In the genomic region with DNA sequence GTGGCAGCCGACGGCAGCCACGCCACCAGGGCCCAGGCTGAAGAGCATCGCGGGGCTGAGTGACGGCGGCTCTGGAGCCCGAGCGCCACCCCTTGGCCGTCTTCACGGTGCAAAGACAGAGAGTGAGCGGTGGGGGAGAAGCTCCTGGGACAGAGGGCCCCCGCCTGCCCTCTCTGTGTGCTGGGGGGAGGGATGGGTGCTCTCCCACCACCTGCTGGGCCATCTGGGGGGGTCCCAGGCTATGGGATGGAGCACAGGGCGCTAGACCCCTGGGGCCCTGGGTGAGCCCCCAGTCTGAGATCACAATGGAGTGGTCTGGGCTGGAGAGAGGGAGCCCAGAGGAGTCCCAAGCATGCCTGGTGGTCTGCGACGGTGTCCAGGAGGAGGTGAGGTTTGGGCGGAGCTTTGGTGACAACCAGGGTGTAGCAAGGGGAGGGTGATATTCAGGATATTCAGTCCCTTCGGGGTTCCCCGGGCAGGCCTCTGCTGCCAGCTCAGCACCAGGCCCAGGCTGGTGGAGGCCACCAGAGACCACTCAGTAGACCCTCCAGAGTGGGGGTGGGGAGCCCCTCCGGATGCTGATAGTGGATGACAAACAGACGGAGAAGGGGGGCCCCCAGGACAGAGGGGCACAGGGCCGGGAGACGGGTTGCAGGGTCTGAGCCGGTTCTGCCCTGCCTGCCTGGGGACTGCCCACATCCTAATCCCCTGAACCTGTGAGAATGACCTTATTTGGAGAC, we compare ENCODE assay signal across 10 cellular contexts.
DNase-seq lines count a peak whose midpoint lies in the region; ATAC-seq, FAIRE-seq and TF ChIP-seq lines count a peak whose summit lies in the region.
"Had no signal": no experiment of that assay in that cellular context is flagged by ENCODE, and none has a peak within 500 bp of the region (broad histone marks: within the 10 kb centered on the region; RNA-seq: fewer than 3 reads in every experiment).

No MANE protein-coding gene starts in this region.

- no peaks in the 10 kb centered on the region for H3K36me3 Mint-ChIP-seq in Calu3 (ENCODE audit: insufficient read depth, unreplicated experiment)
- no peaks in the 10 kb centered on the region for H3K36me3 Mint-ChIP-seq in activated CD8-positive, alpha-beta T cell treated with anti-CD3 and anti-CD28 coated beads for 36 hours (ENCODE audit: low read depth)
- H3K36me3 Mint-ChIP-seq in activated T-cell treated with anti-CD3 and anti-CD28 coated beads, Interleukin-2, amount 50 U/mL, for 4 hours (ENCODE audit: insufficient read depth) = no peaks in the 10 kb centered on the region

- WGBS in HepG2 (ENCODE audit: low lambda C conversion rate) = 3% methylated on average over 8 of the region's 24 CpGs

- BruUV-seq in Calu3 (replicated peaks; lab: Mats Ljungman, UMichigan) (no TSS peak), HepG2 (replicated peaks; lab: Mats Ljungman, UMichigan) (no TSS peak)

- intact Hi-C loops in Calu3 (cut with micrococcal nuclease; ENCODE audit: unreplicated experiment) = loop anchor here (2.0 to 10.0 kb wide), 2 partner anchors 289 to 543 kb away; no protein-coding TSS in a partner anchor
- intact Hi-C loops in activated CD8-positive, alpha-beta T cell treated with anti-CD3 and anti-CD28 coated beads for 36 hours (cut with micrococcal nuclease) = loop anchor here (10.0 kb wide), 2 partner anchors 539 to 629 kb away; no protein-coding TSS in a partner anchor
- intact Hi-C loops in HepG2 (cut with micrococcal nuclease; ENCODE audit: unreplicated experiment) = no loop called here
- intact Hi-C loops in tibial artery (cut with DNase I; ENCODE audit: low total_unique reads) = loop anchor here (10.0 kb wide), 1 partner anchor 1239 kb away; no protein-coding TSS in a partner anchor

- no peaks in the 10 kb centered on the region for H3K36me3 ChIP-seq in HepG2 (replicated peaks in 1 of 2; ENCODE audit: control insufficient read depth in 1 of 2, insufficient read depth in 2 of 2, low read length in 2 of 2)
- no peaks in the 10 kb centered on the region for H3K36me3 ChIP-seq in tibial artery
- H3K36me3 ChIP-seq: HAP-1 had no signal

- H3K27me3 ChIP-seq in HepG2 (ENCODE audit: control insufficient read depth in 1 of 2, insufficient read depth in 2 of 2, low read length in 2 of 2) = peaks cover 4 to 25% of the 10 kb centered on the region in 2 experiments
- H3K27me3 ChIP-seq in tibial artery = peaks cover 0 to 83% of the 10 kb centered on the region in 2 donors

- no peak overlapping the region for H2AFZ ChIP-seq in HepG2 (ENCODE audit: low read length)

- POLR2A ChIA-PET in activated CD8-positive, alpha-beta T cell treated with anti-CD3 and anti-CD28 coated beads for 36 hours (lab: Charles Lee) = no interaction called here
- POLR2A ChIA-PET in HepG2 (lab: Yijun Ruan, JAX) = no interaction called here

- H3K4me2 ChIP-seq in HepG2 (ENCODE audit: low read depth, low read length) = no peak overlapping the region

- no peak for TF ChIP-seq RAD21 in HepG2 (CRISPR knock-in tag; IDR thresholded peaks at IDR 0.05)

- no peak overlapping the region for H3K27ac Mint-ChIP-seq in Calu3 (ENCODE audit: unreplicated experiment)
- no peak overlapping the region for H3K27ac Mint-ChIP-seq in activated CD8-positive, alpha-beta T cell treated with anti-CD3 and anti-CD28 coated beads for 36 hours

- no peaks in the 10 kb centered on the region for H3K4me1 ChIP-seq in HepG2 (ENCODE audit: insufficient read depth, low read length)
- H3K4me1 ChIP-seq in tibial artery = peaks cover 0 to 6% (median 0%) of the 10 kb centered on the region in 4 donors
- H3K4me1 ChIP-seq: HAP-1 had no signal

- no peaks in the 10 kb centered on the region for H3K79me2 ChIP-seq in HepG2 (ENCODE audit: insufficient read depth, low read length)

- TF ChIP-seq EP300 in HepG2 (IDR thresholded peaks at IDR 0.05; ENCODE audit: low read depth in 2 of 2, low read length in 2 of 2) = no peak
- TF ChIP-seq EP300 in HepG2 (CRISPR knock-in tag; IDR thresholded peaks at IDR 0.05; ENCODE audit: borderline replicate concordance) = no peak

- no peaks in the 10 kb centered on the region for H3K9me3 ChIP-seq in HepG2 (ENCODE audit: low read length)
- H3K9me3 ChIP-seq in tibial artery = no peaks in the 10 kb centered on the region
- H3K9me3 ChIP-seq: HAP-1 had no signal

- no peaks in the 10 kb centered on the region for H3K9me3 Mint-ChIP-seq in Calu3 (ENCODE audit: low read depth, unreplicated experiment)
- H3K9me3 Mint-ChIP-seq in activated CD8-positive, alpha-beta T cell treated with anti-CD3 and anti-CD28 coated beads for 36 hours = no peaks in the 10 kb centered on the region
- no peaks in the 10 kb centered on the region for H3K9me3 Mint-ChIP-seq in activated T-cell treated with anti-CD3 and anti-CD28 coated beads, Interleukin-2, amount 50 U/mL, for 4 hours

- H3K9ac ChIP-seq in HepG2 (ENCODE audit: insufficient read depth, low read depth, low read length) = no peak overlapping the region

- no peak overlapping the region for H3K4me3 Mint-ChIP-seq in Calu3 (ENCODE audit: low read depth, unreplicated experiment)
- no peak overlapping the region for H3K4me3 Mint-ChIP-seq in activated CD8-positive, alpha-beta T cell treated with anti-CD3 and anti-CD28 coated beads for 36 hours
- no peak overlapping the region for H3K4me3 Mint-ChIP-seq in activated T-cell treated with anti-CD3 and anti-CD28 coated beads, Interleukin-2, amount 50 U/mL, for 4 hours

- H3K27me3 Mint-ChIP-seq in Calu3 (ENCODE audit: unreplicated experiment) = peaks cover 61% of the 10 kb centered on the region
- H3K27me3 Mint-ChIP-seq in activated CD8-positive, alpha-beta T cell treated with anti-CD3 and anti-CD28 coated beads for 36 hours = no peaks in the 10 kb centered on the region
- H3K27me3 Mint-ChIP-seq in activated T-cell treated with anti-CD3 and anti-CD28 coated beads, Interleukin-2, amount 50 U/mL, for 4 hours (ENCODE audit: low read depth) = no peaks in the 10 kb centered on the region

- DNase-seq in Calu3 = peak; percentile 52
- peak; percentile 36 for DNase-seq in HK-2 (ENCODE audit: unreplicated experiment)
- peak; percentile 37 for DNase-seq in activated CD8-positive, alpha-beta T cell treated with anti-CD3 and anti-CD28 coated beads for 36 hours
- no peak for DNase-seq in HepG2 (ENCODE audit: low spot score)
- DNase-seq in tibial artery = no peak
- no peak for DNase-seq in frontal cortex (ENCODE audit: low spot score in 2 of 2)
- DNase-seq in activated T-cell treated with anti-CD3 and anti-CD28 coated beads, Interleukin-2, amount 50 U/mL, for 4 hours = no peak
- no peak for DNase-seq in activated CD4-positive, alpha-beta T cell treated with anti-CD3 and anti-CD28 coated beads, Interleukin-2, amount 50 U/mL, for 48 hours
- DNase-seq: right cardiac atrium had no signal

- FAIRE-seq in HepG2 (lab: Jason Lieb, UNC) = no peak
- FAIRE-seq in frontal cortex (lab: Jason Lieb, UNC) = no peak

- TF ChIP-seq POLR2A in HepG2 (IDR thresholded peaks at IDR 0.05; ENCODE audit: insufficient read depth in 1 of 2, low read depth in 2 of 2, low read length in 2 of 2) = no peak

- H3K4me3 ChIP-seq in HepG2 (replicated peaks in 1 of 3; ENCODE audit: insufficient read depth in 1 of 3, low read depth in 2 of 3, low read length in 3 of 3) (no peak overlapping the region), tibial artery (no peak overlapping the region)
- H3K4me3 ChIP-seq: HAP-1 had no signal

- no peak for ATAC-seq in activated CD8-positive, alpha-beta T cell treated with anti-CD3 and anti-CD28 coated beads for 36 hours
- peak; percentile 50 for ATAC-seq in HepG2
- ATAC-seq in activated T-cell treated with anti-CD3 and anti-CD28 coated beads, Interleukin-2, amount 50 U/mL, for 4 hours = no peak

- in situ Hi-C loops in HepG2 (cut with HindIII; ENCODE audit: extremely low pct_ligation_motif_present, low pct_unique_long_range_greater_than_20kb) = loop anchor here (10.0 kb wide), 1 partner anchor 269 kb away; no protein-coding TSS in a partner anchor

- H4K20me1 ChIP-seq in HepG2 (ENCODE audit: insufficient read depth, low read length) = no peaks in the 10 kb centered on the region

- H3K27ac ChIP-seq in HepG2 (ENCODE audit: extremely low read length, insufficient read depth, low read length) (no peak overlapping the region), tibial artery (no peak overlapping the region)

- no peaks in the 10 kb centered on the region for H3K4me1 Mint-ChIP-seq in Calu3 (ENCODE audit: low read depth, unreplicated experiment)
- peaks cover 9% of the 10 kb centered on the region for H3K4me1 Mint-ChIP-seq in activated CD8-positive, alpha-beta T cell treated with anti-CD3 and anti-CD28 coated beads for 36 hours (ENCODE audit: low read depth)
- H3K4me1 Mint-ChIP-seq in activated T-cell treated with anti-CD3 and anti-CD28 coated beads, Interleukin-2, amount 50 U/mL, for 4 hours (ENCODE audit: low read depth) = peaks cover 15% of the 10 kb centered on the region

- TF ChIP-seq CTCF in Calu3 (IDR thresholded peaks at IDR 0.05; ENCODE audit: unreplicated experiment) (peak; percentile 44), HepG2 (CRISPR knock-in tag; IDR thresholded peaks at IDR 0.05) (peak; percentile 59), tibial artery (IDR thresholded peaks at IDR 0.05) (no peak)
- TF ChIP-seq CTCF in activated CD8-positive, alpha-beta T cell treated with anti-CD3 and anti-CD28 coated beads for 36 hours (IDR thresholded peaks at IDR 0.05) = no peak

- CTCF ChIA-PET in Calu3 (lab: Charles Lee) = interaction anchor here (0.7 to 3.5 kb wide), 6 partner anchors 288 to 631 kb away, joined by 3 to 23 read pairs (median 8); no protein-coding TSS in a partner anchor
- CTCF ChIA-PET in activated CD8-positive, alpha-beta T cell treated with anti-CD3 and anti-CD28 coated beads for 36 hours (lab: Charles Lee) = interaction anchor here (3.9 kb wide), 1 partner anchor 540 kb away, joined by 35 read pairs; no protein-coding TSS in a partner anchor
- CTCF ChIA-PET in HepG2 (lab: Yijun Ruan, JAX; ENCODE audit: low intra/inter-chr PET ratio, low total read pairs) = no interaction called here

TF ChIP-seq in HepG2, 621 proteins besides CTCF, POLR2A, EP300 and RAD21 (continues in another document):
- TF ChIP-seq, protein P1, sequence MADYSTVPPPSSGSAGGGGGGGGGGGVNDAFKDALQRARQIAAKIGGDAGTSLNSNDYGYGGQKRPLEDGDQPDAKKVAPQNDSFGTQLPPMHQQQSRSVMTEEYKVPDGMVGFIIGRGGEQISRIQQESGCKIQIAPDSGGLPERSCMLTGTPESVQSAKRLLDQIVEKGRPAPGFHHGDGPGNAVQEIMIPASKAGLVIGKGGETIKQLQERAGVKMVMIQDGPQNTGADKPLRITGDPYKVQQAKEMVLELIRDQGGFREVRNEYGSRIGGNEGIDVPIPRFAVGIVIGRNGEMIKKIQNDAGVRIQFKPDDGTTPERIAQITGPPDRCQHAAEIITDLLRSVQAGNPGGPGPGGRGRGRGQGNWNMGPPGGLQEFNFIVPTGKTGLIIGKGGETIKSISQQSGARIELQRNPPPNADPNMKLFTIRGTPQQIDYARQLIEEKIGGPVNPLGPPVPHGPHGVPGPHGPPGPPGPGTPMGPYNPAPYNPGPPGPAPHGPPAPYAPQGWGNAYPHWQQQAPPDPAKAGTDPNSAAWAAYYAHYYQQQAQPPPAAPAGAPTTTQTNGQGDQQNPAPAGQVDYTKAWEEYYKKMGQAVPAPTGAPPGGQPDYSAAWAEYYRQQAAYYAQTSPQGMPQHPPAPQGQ (CRISPR knock-in tag; IDR thresholded peaks at IDR 0.05; ENCODE audit: borderline replicate concordance) = no peak
- TF ChIP-seq MAFK (conservative IDR thresholded peaks at IDR 0.05 in 1 of 2, IDR thresholded peaks at IDR 0.05 in 1 of 2; ENCODE audit: low read length in 2 of 2) (no peak), MAFG (CRISPR knock-in tag; IDR thresholded peaks at IDR 0.05) (no peak)

Comparison
In these comparisons a context has a peak if more than half of its experiments do, and no peak if none do; other contexts are left out.
1. DNase-seq: peak in Calu3 (single experiment), HK-2 (single experiment) and activated CD8-positive, alpha-beta T cell treated with anti-CD3 and anti-CD28 coated beads for 36 hours (single experiment); none in HepG2 (single experiment), tibial artery (0 of 2), frontal cortex (0 of 2), activated T-cell treated with anti-CD3 and anti-CD28 coated beads, Interleukin-2, amount 50 U/mL, for 4 hours (single experiment) and activated CD4-positive, alpha-beta T cell treated with anti-CD3 and anti-CD28 coated beads, Interleukin-2, amount 50 U/mL, for 48 hours (0 of 2).
2. CTCF ChIP-seq: peak in Calu3 (single experiment) and HepG2 (single experiment); none in activated CD8-positive, alpha-beta T cell treated with anti-CD3 and anti-CD28 coated beads for 36 hours (single experiment) and tibial artery (0 of 2).